14 cellular contexts compared by ENCODE assay signal in genomic region chr5:74122175-74122574, GRCh38.
"Had no signal": no experiment of that assay in that cellular context is flagged by ENCODE, and none has a peak within 500 bp of the region (broad histone marks: within the 10 kb centered on the region; RNA-seq: fewer than 3 reads in every experiment).

No MANE protein-coding gene starts in this region.

- H3K36me3 Mint-ChIP-seq: activated naive CD8-positive, alpha-beta T cell treated with anti-CD3 and anti-CD28 coated beads, Interleukin-2, amount 10 ng/mL, durations not matched to agents 7 days and 5 days; stimulated activated effector memory CD8-positive, alpha-beta T cell treated with anti-CD3 and anti-CD28 coated beads, Interleukin-12 subunit alpha, Interleukin-12 subunit beta, amount 100 ng/mL, for 72 hours had no signal

- H3K27me3 Mint-ChIP-seq: activated naive CD8-positive, alpha-beta T cell treated with anti-CD3 and anti-CD28 coated beads, Interleukin-2, amount 10 ng/mL, durations not matched to agents 7 days and 5 days had no signal

- H3K4me3 ChIP-seq: lung, mucosa of descending colon, skin epidermis, thyroid gland had no signal

- H3K27ac ChIP-seq: foreskin keratinocyte, skin epidermis had no signal

- ATAC-seq: activated T-cell treated with anti-CD3 and anti-CD28 coated beads, Interleukin-2, amount 50 U/mL, for 72 hours; foreskin keratinocyte; left cardiac atrium; mucosa of descending colon; naive thymus-derived CD8-positive, alpha-beta T cell; stimulated activated effector memory CD8-positive, alpha-beta T cell treated with anti-CD3 and anti-CD28 coated beads, Interleukin-12 subunit alpha, Interleukin-12 subunit beta, amount 100 ng/mL, for 72 hours had no signal

- H3K9me3 Mint-ChIP-seq: activated naive CD8-positive, alpha-beta T cell treated with anti-CD3 and anti-CD28 coated beads, Interleukin-2, amount 10 ng/mL, durations not matched to agents 7 days and 5 days; stimulated activated effector memory CD8-positive, alpha-beta T cell treated with anti-CD3 and anti-CD28 coated beads, Interleukin-12 subunit alpha, Interleukin-12 subunit beta, amount 100 ng/mL, for 72 hours had no signal

- H3K27ac Mint-ChIP-seq: activated naive CD8-positive, alpha-beta T cell treated with anti-CD3 and anti-CD28 coated beads, Interleukin-2, amount 10 ng/mL, durations not matched to agents 7 days and 5 days; activated T-cell treated with anti-CD3 and anti-CD28 coated beads, Interleukin-2, amount 50 U/mL, for 72 hours; naive thymus-derived CD8-positive, alpha-beta T cell; stimulated activated effector memory CD8-positive, alpha-beta T cell treated with anti-CD3 and anti-CD28 coated beads, Interleukin-12 subunit alpha, Interleukin-12 subunit beta, amount 100 ng/mL, for 72 hours had no signal

- H3K36me3 ChIP-seq: thyroid gland had no signal

- H3K4me1 Mint-ChIP-seq: activated naive CD8-positive, alpha-beta T cell treated with anti-CD3 and anti-CD28 coated beads, Interleukin-2, amount 10 ng/mL, durations not matched to agents 7 days and 5 days; naive thymus-derived CD8-positive, alpha-beta T cell; stimulated activated effector memory CD8-positive, alpha-beta T cell treated with anti-CD3 and anti-CD28 coated beads, Interleukin-12 subunit alpha, Interleukin-12 subunit beta, amount 100 ng/mL, for 72 hours had no signal

- H3K27me3 ChIP-seq: foreskin keratinocyte, thyroid gland had no signal

- H3K9me3 ChIP-seq: mucosa of descending colon, thyroid gland had no signal

- H3K4me3 Mint-ChIP-seq: activated naive CD8-positive, alpha-beta T cell treated with anti-CD3 and anti-CD28 coated beads, Interleukin-2, amount 10 ng/mL, durations not matched to agents 7 days and 5 days; activated T-cell treated with anti-CD3 and anti-CD28 coated beads, Interleukin-2, amount 50 U/mL, for 72 hours; naive thymus-derived CD8-positive, alpha-beta T cell; stimulated activated effector memory CD8-positive, alpha-beta T cell treated with anti-CD3 and anti-CD28 coated beads, Interleukin-12 subunit alpha, Interleukin-12 subunit beta, amount 100 ng/mL, for 72 hours had no signal

- DNase-seq: activated CD4-positive, alpha-beta T cell treated with anti-CD3 and anti-CD28 coated beads, Interleukin-2, amount 50 U/mL, for 48 hours; activated CD4-positive, CD25-positive, alpha-beta regulatory T cell treated with anti-CD3 and anti-CD28 coated beads, Interleukin-2, amount 50 U/mL, for 72 hours; activated naive CD8-positive, alpha-beta T cell treated with anti-CD3 and anti-CD28 coated beads, Interleukin-2, amount 10 ng/mL, durations not matched to agents 7 days and 5 days; activated T-cell treated with anti-CD3 and anti-CD28 coated beads, Interleukin-2, amount 50 U/mL, for 72 hours; anterior cingulate cortex; foreskin keratinocyte; left cardiac atrium; mucosa of descending colon; naive thymus-derived CD8-positive, alpha-beta T cell; posterior cingulate gyrus; thyroid gland had no signal
